In the genomic region with DNA sequence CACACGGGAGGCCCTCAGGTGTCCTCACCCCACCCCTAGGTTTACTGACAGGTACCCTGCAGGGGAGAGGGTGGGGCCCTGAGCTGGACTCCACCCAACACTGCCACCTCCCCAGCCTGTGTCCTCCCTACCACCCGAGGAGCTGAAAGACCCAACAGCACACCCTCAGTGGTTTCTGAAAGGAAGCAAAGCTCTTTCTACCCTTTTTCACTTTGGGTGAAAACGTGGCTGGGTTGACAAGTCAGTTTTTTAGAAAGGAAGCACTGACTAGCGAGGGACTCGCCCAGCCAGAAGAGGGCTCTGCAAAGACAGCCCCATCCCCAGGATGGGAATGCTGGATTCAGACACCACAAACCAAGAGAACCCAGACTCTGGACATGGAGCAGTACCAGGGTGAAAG, we compare ENCODE assay signal across 1 cellular context.
TF ChIP-seq lines count a peak whose summit lies in the region.

No MANE protein-coding gene starts in this region.

TF ChIP-seq in HEK293, 187 proteins besides CTCF, POLR2A, EP300 and RAD21:
- peak; percentile 12; the same call in 1 of the 2 replicates for TF ChIP-seq KLF1 (tag by site-specific recombination; IDR thresholded peaks at IDR 0.05)
